In genomic region chr17:46361145-46361735, GRCh38 we compare ENCODE assay signal across 7 cellular contexts. TPM values are rescaled to one million over a fixed set of nuclear protein-coding genes. Genes with fewer than 3 reads are reported as not detected.
DNase-seq lines count a peak whose midpoint lies in the region; ATAC-seq lines count a peak whose summit lies in the region.
"Not testable (repeated sequence)": the region's sequence is repeated elsewhere in the genome, so short reads cannot be mapped to it uniquely, and the experiment has no call there.

No MANE protein-coding gene starts in this region.

- not testable (repeated sequence) for H3K9me3 Mint-ChIP-seq in naive thymus-derived CD4-positive, alpha-beta T cell

- not testable (repeated sequence) for H3K4me3 ChIP-seq in naive thymus-derived CD4-positive, alpha-beta T cell (ENCODE audit: low read length)

- intact Hi-C loops in naive thymus-derived CD4-positive, alpha-beta T cell (cut with micrococcal nuclease): not testable (repeated sequence)

- H3K9me3 ChIP-seq in naive thymus-derived CD4-positive, alpha-beta T cell (ENCODE audit: control insufficient read depth in 2 of 3, low read length in 3 of 3): not testable (repeated sequence)

- ATAC-seq in GM18909 (IDR thresholded peaks at IDR 0.05; ENCODE audit: poor library complexity, unreplicated experiment) (peak; percentile 49), GM21529 (IDR thresholded peaks at IDR 0.05; ENCODE audit: unreplicated experiment) (peak; percentile 62), HG02870 (IDR thresholded peaks at IDR 0.05; ENCODE audit: unreplicated experiment) (peak; percentile 32), HG03342 (IDR thresholded peaks at IDR 0.05; ENCODE audit: unreplicated experiment) (peak; percentile 45), SK-N-SH treated with all-trans-retinoic acid at 6 μM for 48 hours (peak; percentile 62), esophagus mucosa (peak; percentile 63)
- ATAC-seq in naive thymus-derived CD4-positive, alpha-beta T cell: peak; percentile 54

- H3K27ac ChIP-seq in naive thymus-derived CD4-positive, alpha-beta T cell (ENCODE audit: low read depth, low read length): peak overlapping the region; percentile 55

- POLR2A ChIA-PET in naive thymus-derived CD4-positive, alpha-beta T cell (lab: Charles Lee): not testable (repeated sequence)

- not testable (repeated sequence) for H3K27me3 ChIP-seq in naive thymus-derived CD4-positive, alpha-beta T cell (ENCODE audit: control insufficient read depth in 2 of 2, insufficient read depth in 2 of 2, low read length in 2 of 2)

- not testable (repeated sequence) for H3K36me3 Mint-ChIP-seq in naive thymus-derived CD4-positive, alpha-beta T cell

- not testable (repeated sequence) for H3K4me1 ChIP-seq in naive thymus-derived CD4-positive, alpha-beta T cell (ENCODE audit: control insufficient read depth in 2 of 2, insufficient read depth in 2 of 2, low read length in 2 of 2)

- not testable (repeated sequence) for H3K4me3 Mint-ChIP-seq in naive thymus-derived CD4-positive, alpha-beta T cell

- H3K4me1 Mint-ChIP-seq in naive thymus-derived CD4-positive, alpha-beta T cell: not testable (repeated sequence)

- not testable (repeated sequence) for H3K36me3 ChIP-seq in naive thymus-derived CD4-positive, alpha-beta T cell (ENCODE audit: control insufficient read depth in 2 of 3, insufficient read depth in 3 of 3, low read length in 3 of 3)

- CTCF ChIA-PET in naive thymus-derived CD4-positive, alpha-beta T cell (lab: Charles Lee): not testable (repeated sequence)

- H3K27ac Mint-ChIP-seq in naive thymus-derived CD4-positive, alpha-beta T cell: not testable (repeated sequence)

- DNase-seq in naive thymus-derived CD4-positive, alpha-beta T cell: not testable (repeated sequence)

- H3K27me3 Mint-ChIP-seq in naive thymus-derived CD4-positive, alpha-beta T cell: not testable (repeated sequence)

RNA-seq across cellular contexts. Expression of gene ARL17B, which starts 0.3 kb away (rescaled TPM):
- total RNA-seq in esophagus mucosa: 6.6 TPM
- total RNA-seq in naive thymus-derived CD4-positive, alpha-beta T cell: 10 to 100 TPM; 19.5 to 49.1 (median 34.3) TPM
- 10 to 100 TPM; 34.0 to 39.2 TPM for polyA plus RNA-seq in naive thymus-derived CD4-positive, alpha-beta T cell
